13 cellular contexts compared by ENCODE assay signal in the genomic region with DNA sequence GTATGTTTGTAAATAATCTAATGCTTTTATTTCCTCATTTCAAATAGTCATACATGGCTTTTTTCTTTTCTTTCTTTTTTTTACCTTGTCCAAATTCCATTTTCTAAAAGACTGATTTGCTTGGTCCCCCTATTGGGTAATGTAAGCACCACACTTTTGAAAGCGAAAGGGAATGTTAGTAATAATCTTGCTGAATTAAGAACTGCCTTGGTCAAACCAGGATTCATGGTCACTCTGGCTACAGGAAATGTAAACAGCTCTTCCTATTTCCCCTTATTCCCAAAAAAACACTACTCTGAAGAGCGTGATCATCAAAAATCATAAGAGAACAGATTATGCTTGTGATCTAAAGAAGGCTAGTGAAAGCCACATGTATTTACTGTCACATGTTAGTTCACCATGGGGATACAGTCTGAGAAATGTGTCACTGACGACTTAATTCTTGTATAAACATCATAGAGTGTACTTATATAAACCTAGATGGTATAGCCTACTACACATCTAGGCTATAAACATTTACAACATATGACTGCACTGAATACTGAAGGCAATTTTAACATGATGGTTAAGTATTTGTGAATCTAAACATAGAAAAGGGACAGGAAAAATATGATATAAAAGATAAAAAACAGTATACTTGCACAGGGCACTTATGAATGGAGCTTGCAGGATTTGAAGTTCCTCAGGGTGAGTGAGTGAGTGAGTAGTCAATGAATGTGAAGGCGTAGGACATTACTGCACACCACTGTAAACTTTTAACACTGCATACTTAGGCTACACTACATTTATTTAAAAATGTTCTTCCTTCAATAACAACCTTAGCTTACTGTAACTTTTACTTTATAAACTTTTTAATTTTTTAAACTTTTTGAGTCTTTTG.
A peak's percentile ranks its signal among the peaks of the same experiment; 100 is the strongest.
DNase-seq lines count a peak whose midpoint lies in the region; TF ChIP-seq lines count a peak whose summit lies in the region.
"Had no signal": no experiment of that assay in that cellular context is flagged by ENCODE, and none has a peak within 500 bp of the region (broad histone marks: within the 10 kb centered on the region; RNA-seq: fewer than 3 reads in every experiment).

No MANE protein-coding gene starts in this region.

- no peaks in the 10 kb centered on the region for H3K27me3 ChIP-seq in AG04450 (ENCODE audit: control insufficient read depth, insufficient read depth, low read length)
- no peaks in the 10 kb centered on the region for H3K27me3 ChIP-seq in HUES48 (ENCODE audit: control insufficient read depth, insufficient read depth, low read length)

- CTCF ChIA-PET in AG04450 (lab: Charles Lee) = interaction anchor here (1.0 kb wide), 2 partner anchors 9 to 269 kb away, joined by 3 to 5 read pairs; no protein-coding TSS in a partner anchor

- DNase-seq in AG04450 (ENCODE audit: low read depth, low spot score) (peak; percentile 64), choroid plexus epithelial cell (ENCODE audit: low read depth) (peak; percentile 48), lung microvascular endothelial cell (ENCODE audit: low read depth in 2 of 2) (peak; percentile 48 to 65), germinal center (ENCODE audit: low spot score) (no peak), NCI-H1092 treated with DMSO at 0.1 percent for 48 hours (lab: John Stamatoyannopoulos, UW) (no peak)
- no peak for DNase-seq in central memory CD4-positive, alpha-beta T cell
- no peak for DNase-seq in activated CD8-positive, alpha-beta memory T cell treated with anti-CD3 and anti-CD28 coated beads, Interleukin-2, amount 50 U/mL, for 4 hours
- DNase-seq: activated CD8-positive, alpha-beta memory T cell treated with anti-CD3 and anti-CD28 coated beads, Interleukin-2, amount 10 ng/mL, durations not matched to agents 7 days and 5 days; CD4-positive, alpha-beta T cell; cortex of kidney; NCI-H526 had no signal

- no peak overlapping the region for H3K4me3 ChIP-seq in AG04450 (ENCODE audit: low read depth, low read length)
- H3K4me3 ChIP-seq in HUES48 (ENCODE audit: low read depth, low read length) = no peak overlapping the region
- no peak overlapping the region for H3K4me3 ChIP-seq in choroid plexus epithelial cell (ENCODE audit: low read depth, low read length)
- H3K4me3 ChIP-seq: K562 had no signal

- H3K4me1 ChIP-seq in HUES48 (ENCODE audit: control insufficient read depth, insufficient read depth, low read length) = peaks cover 21% of the 10 kb centered on the region

- H3K9me3 ChIP-seq in AG04450 (ENCODE audit: control insufficient read depth, insufficient read depth, low read length) = no peaks in the 10 kb centered on the region
- H3K9me3 ChIP-seq in HUES48 (ENCODE audit: control insufficient read depth, insufficient read depth, low read length) = no peaks in the 10 kb centered on the region

- H3K36me3 ChIP-seq in HUES48 (ENCODE audit: control insufficient read depth, insufficient read depth, low read length) = peaks cover 25% of the 10 kb centered on the region

- POLR2A ChIA-PET in AG04450 (lab: Yijun Ruan, JAX) = no interaction called here

- TF ChIP-seq CTCF in AG04450 (IDR thresholded peaks at IDR 0.05; ENCODE audit: low read depth, low read length) = peak; percentile 51
- TF ChIP-seq CTCF in choroid plexus epithelial cell (conservative IDR thresholded peaks at IDR 0.05; ENCODE audit: low read depth, low read length) = peak; percentile 38

- no peak overlapping the region for H3K9ac ChIP-seq in HUES48 (ENCODE audit: low read depth, low read length)

- H3K27ac ChIP-seq in AG04450 (ENCODE audit: low read depth, low read length) (no peak overlapping the region), HUES48 (ENCODE audit: low read depth, low read length) (peak overlapping the region; percentile 33)

Comparison
In these comparisons a context has a peak if more than half of its experiments do, and no peak if none do; other contexts are left out.
1. DNase-seq: peak in AG04450 (single experiment), choroid plexus epithelial cell (single experiment) and lung microvascular endothelial cell (2 of 2); none in germinal center (single experiment), central memory CD4-positive, alpha-beta T cell (single experiment), NCI-H1092 treated with DMSO at 0.1 percent for 48 hours (single experiment) and activated CD8-positive, alpha-beta memory T cell treated with anti-CD3 and anti-CD28 coated beads, Interleukin-2, amount 50 U/mL, for 4 hours (single experiment).